10 cellular contexts compared by ENCODE assay signal in genomic region chrX:9525511-9526248, GRCh38.
DNase-seq lines count a peak whose midpoint lies in the region; ATAC-seq and TF ChIP-seq lines count a peak whose summit lies in the region.
"Had no signal": no experiment of that assay in that cellular context is flagged by ENCODE, and none has a peak within 500 bp of the region (broad histone marks: within the 10 kb centered on the region; RNA-seq: fewer than 3 reads in every experiment).

No MANE protein-coding gene starts in this region.

- H3K36me3 ChIP-seq in thyroid gland: no peaks in the 10 kb centered on the region
- H3K36me3 ChIP-seq in suprapubic skin: no peaks in the 10 kb centered on the region
- no peaks in the 10 kb centered on the region for H3K36me3 ChIP-seq in heart right ventricle

- H3K27ac ChIP-seq in coronary artery (no peak overlapping the region), thyroid gland (no peak overlapping the region), suprapubic skin (no peak overlapping the region), heart right ventricle (no peak overlapping the region)

- no peaks in the 10 kb centered on the region for H3K9me3 ChIP-seq in thyroid gland
- H3K9me3 ChIP-seq in suprapubic skin: no peaks in the 10 kb centered on the region
- no peaks in the 10 kb centered on the region for H3K9me3 ChIP-seq in heart right ventricle

- TF ChIP-seq POLR2A in thyroid gland (IDR thresholded peaks at IDR 0.05) (no peak), suprapubic skin (IDR thresholded peaks at IDR 0.05) (no peak)

- intact Hi-C loops in thyroid gland (cut with DNase I) (no loop called here), heart right ventricle (cut with DNase I) (no loop called here)

- DNase-seq in stimulated activated CD4-positive, alpha-beta T cell treated with anti-CD3 and anti-CD28 coated beads, Interleukin-4, amount 100 ng/mL, for 24 hours: peak; percentile 4
- no peak for DNase-seq in stimulated activated CD4-positive, alpha-beta T cell treated with anti-CD3 and anti-CD28 coated beads, Interleukin-15, amount 100 ng/mL, for 24 hours
- DNase-seq in coronary artery (ENCODE audit: low spot score) (peak; percentile 16), thyroid gland (peak; percentile 26 to 27), DMS 273 treated with DMSO at 0.1 percent for 48 hours (lab: John Stamatoyannopoulos, UW) (no peak), suprapubic skin (ENCODE audit: low spot score in 2 of 2) (no peak), heart right ventricle (no peak)
- DNase-seq: AML-193; stimulated activated CD4-positive, alpha-beta T cell treated with anti-CD3 and anti-CD28 coated beads, Interleukin-12 subunit alpha, Interleukin-12 subunit beta, amount 100 ng/mL, for 4 hours had no signal

- H3K4me3 ChIP-seq in coronary artery (no peak overlapping the region), thyroid gland (replicated peaks in 1 of 3) (no peak overlapping the region), suprapubic skin (no peak overlapping the region), heart right ventricle (no peak overlapping the region)

- H3K27me3 ChIP-seq in thyroid gland: no peaks in the 10 kb centered on the region
- no peaks in the 10 kb centered on the region for H3K27me3 ChIP-seq in suprapubic skin
- H3K27me3 ChIP-seq in heart right ventricle: peaks cover 0 to 19% (median 0%) of the 10 kb centered on the region in 7 donors

- TF ChIP-seq EP300 in suprapubic skin (IDR thresholded peaks at IDR 0.05): no peak

- ATAC-seq in HG03432 (IDR thresholded peaks at IDR 0.05; ENCODE audit: unreplicated experiment) (peak; percentile 45), heart right ventricle (no peak)

- peaks cover 7 to 16% of the 10 kb centered on the region in 2 donors for H3K4me1 ChIP-seq in thyroid gland
- H3K4me1 ChIP-seq in suprapubic skin: no peaks in the 10 kb centered on the region
- peaks cover 0 to 8% (median 4%) of the 10 kb centered on the region in 9 donors for H3K4me1 ChIP-seq in heart right ventricle

- 19 to 20% methylated on average over 8 of the region's 8 CpGs for WGBS in thyroid gland, 2 donors
- 57% methylated on average over 8 of the region's 8 CpGs for WGBS in suprapubic skin
- WGBS in heart right ventricle, 2 donors: 56 to 68% methylated on average over 8 of the region's 8 CpGs

- TF ChIP-seq CTCF in coronary artery (IDR thresholded peaks at IDR 0.05) (no peak), thyroid gland (IDR thresholded peaks at IDR 0.05) (no peak), suprapubic skin (IDR thresholded peaks at IDR 0.05) (no peak), heart right ventricle (IDR thresholded peaks at IDR 0.05) (no peak)

Comparison
In these comparisons a context has a peak if more than half of its experiments do, and no peak if none do; other contexts are left out.
1. DNase-seq: peak in stimulated activated CD4-positive, alpha-beta T cell treated with anti-CD3 and anti-CD28 coated beads, Interleukin-4, amount 100 ng/mL, for 24 hours (single experiment), coronary artery (single experiment) and thyroid gland (2 of 2); none in stimulated activated CD4-positive, alpha-beta T cell treated with anti-CD3 and anti-CD28 coated beads, Interleukin-15, amount 100 ng/mL, for 24 hours (single experiment), DMS 273 treated with DMSO at 0.1 percent for 48 hours (single experiment), suprapubic skin (0 of 2) and heart right ventricle (0 of 2).